ENCODE assay signal across 8 cellular contexts in genomic region chr5:68343421-68343826, GRCh38.
DNase-seq lines count a peak whose midpoint lies in the region; ATAC-seq and TF ChIP-seq lines count a peak whose summit lies in the region.

No MANE protein-coding gene starts in this region.

- no peaks in the 10 kb centered on the region for H3K79me1 ChIP-seq in mesenchymal stem cell (replicated peaks; ENCODE audit: low read length, poor library complexity, severe bottlenecking)

- H2AK5ac ChIP-seq in mesenchymal stem cell (ENCODE audit: low read length, severe bottlenecking), result no peak overlapping the region

- no peak overlapping the region for H2AFZ ChIP-seq in mesenchymal stem cell (ENCODE audit: low read depth, low read length)

- no peak overlapping the region for H3K9ac ChIP-seq in mesenchymal stem cell (ENCODE audit: low read length)

- no peak overlapping the region for H3K23ac ChIP-seq in mesenchymal stem cell (ENCODE audit: low read length in 2 of 2)

- H3K4me3 ChIP-seq in body of pancreas, result no peak overlapping the region
- no peak overlapping the region for H3K4me3 ChIP-seq in mesenchymal stem cell (ENCODE audit: insufficient read depth in 1 of 2, low read depth in 1 of 2, low read length in 2 of 2)

- H3K18ac ChIP-seq in mesenchymal stem cell (ENCODE audit: low read depth in 1 of 2, low read length in 2 of 2), result peak overlapping the region in 1 of 2 experiments; percentile 24

- H3K4ac ChIP-seq in mesenchymal stem cell (ENCODE audit: low read depth in 1 of 2, low read length in 2 of 2), result no peak overlapping the region

- H3K36me3 ChIP-seq in body of pancreas (replicated peaks in 1 of 2; ENCODE audit: insufficient read depth in 1 of 2, low read depth in 2 of 2), result no peaks in the 10 kb centered on the region
- H3K36me3 ChIP-seq in mesenchymal stem cell (ENCODE audit: control insufficient read depth in 1 of 2, insufficient read depth in 2 of 2, low read depth in 1 of 2, low read length in 2 of 2), result no peaks in the 10 kb centered on the region

- no peak overlapping the region for H4K91ac ChIP-seq in mesenchymal stem cell (ENCODE audit: low read length)

- intact Hi-C loops in body of pancreas (cut with DNase I), result no loop called here

- 65 to 76% methylated on average over 4 to 5 of the region's 5 CpGs for WGBS in body of pancreas, 2 donors
- WGBS in mesenchymal stem cell, result 87% methylated on average over 5 of the region's 5 CpGs

- DNase-seq in AG08395 (ENCODE audit: low spot score) (peak; percentile 91), body of pancreas (peak; percentile 37 to 75 (median 54)), mesenchymal stem cell (peak; percentile 74), NCI-H748 (lab: John Stamatoyannopoulos, UW; ENCODE audit: unreplicated experiment) (no peak), NCI-H524 (lab: John Stamatoyannopoulos, UW) (no peak), NCI-H2029 (lab: John Stamatoyannopoulos, UW) (no peak)

- no peaks in the 10 kb centered on the region for H3K9me3 ChIP-seq in body of pancreas
- no peaks in the 10 kb centered on the region for H3K9me3 ChIP-seq in mesenchymal stem cell (ENCODE audit: control insufficient read depth, low read length)

- no peak for TF ChIP-seq CTCF in body of pancreas (IDR thresholded peaks at IDR 0.05)

- H3K4me2 ChIP-seq in mesenchymal stem cell (ENCODE audit: low read length, poor library complexity, severe bottlenecking), result no peak overlapping the region

- H2BK15ac ChIP-seq in mesenchymal stem cell (ENCODE audit: low read depth, poor library complexity, severe bottlenecking), result no peak overlapping the region

- H2BK5ac ChIP-seq in mesenchymal stem cell (ENCODE audit: low read depth, low read length, poor library complexity, severe bottlenecking), result no peak overlapping the region

- H2BK12ac ChIP-seq in mesenchymal stem cell (ENCODE audit: low read length in 2 of 2), result peak overlapping the region in 1 of 2 experiments; percentile 11

- H2BK120ac ChIP-seq in mesenchymal stem cell (ENCODE audit: low read depth, low read length), result no peak overlapping the region

- H3K27ac ChIP-seq in body of pancreas, result no peak overlapping the region
- H3K27ac ChIP-seq in mesenchymal stem cell (ENCODE audit: low read length, poor library complexity, severe bottlenecking), result no peak overlapping the region

- H3K27me3 ChIP-seq in body of pancreas (no peaks in the 10 kb centered on the region), mesenchymal stem cell (ENCODE audit: control insufficient read depth in 1 of 2, insufficient read depth in 1 of 2, low read length in 2 of 2) (no peaks in the 10 kb centered on the region)

- H3K14ac ChIP-seq in mesenchymal stem cell (ENCODE audit: low read length in 2 of 2), result no peak overlapping the region

- ATAC-seq in GM19043 (IDR thresholded peaks at IDR 0.05; ENCODE audit: low read depth, unreplicated experiment), result peak; percentile 58
- ATAC-seq in HG03460 (IDR thresholded peaks at IDR 0.05; ENCODE audit: unreplicated experiment), result peak; percentile 80
- ATAC-seq in body of pancreas, result peak; percentile 90

- no peak overlapping the region for H4K8ac ChIP-seq in mesenchymal stem cell (ENCODE audit: low read length)

- no peak for TF ChIP-seq POLR2A in body of pancreas (IDR thresholded peaks at IDR 0.05)

- H3K4me1 ChIP-seq in body of pancreas (peaks cover 12% of the 10 kb centered on the region), mesenchymal stem cell (ENCODE audit: control insufficient read depth, insufficient read depth, low read depth, low read length) (peaks cover 6% of the 10 kb centered on the region)

Comparison
In these comparisons a context has a peak if more than half of its experiments do, and no peak if none do; other contexts are left out.
1. DNase-seq: peak in AG08395 (single experiment), body of pancreas (4 of 4) and mesenchymal stem cell (single experiment); none in NCI-H748 (single experiment), NCI-H524 (0 of 2) and NCI-H2029 (single experiment).
2. Peak in every context shown above with its lines, with median percentiles within 50 percentile points of each other: ATAC-seq.